12 cellular contexts compared by ENCODE assay signal in genomic region chrX:34972206-34972605, GRCh38. TPM values are rescaled to one million over a fixed set of nuclear protein-coding genes. Genes with fewer than 3 reads are reported as not detected.
"Had no signal": no experiment of that assay in that cellular context is flagged by ENCODE, and none has a peak within 500 bp of the region (broad histone marks: within the 10 kb centered on the region; RNA-seq: fewer than 3 reads in every experiment).

No MANE protein-coding gene starts in this region.

- H3K4me3 Mint-ChIP-seq: HFFc6, IgD-negative memory B cell had no signal

- H3K36me3 Mint-ChIP-seq: IgD-negative memory B cell had no signal

- H3K9me3 Mint-ChIP-seq: HFFc6 had no signal

- H3K27me3 Mint-ChIP-seq: IgD-negative memory B cell had no signal

- H3K4me3 ChIP-seq: GM23248, HAP-1 had no signal

- H3K9ac ChIP-seq: GM23248 had no signal

- H3K4me1 Mint-ChIP-seq: IgD-negative memory B cell had no signal

- H3K9me3 ChIP-seq: HAP-1 had no signal

- H3K27ac ChIP-seq: GM23248, HL-60 had no signal

- FAIRE-seq: HepG2 had no signal

- H3K27ac Mint-ChIP-seq: HFFc6, IgD-negative memory B cell had no signal

- DNase-seq: GM23248, GOT3, H7, HFFc6, KBM-7 had no signal

- H2AFZ ChIP-seq: GM23248 had no signal

- H3K4me1 ChIP-seq: HAP-1 had no signal

- H3K36me3 ChIP-seq: HAP-1 had no signal

- ATAC-seq: HCT116, HepG2 had no signal

RNA-seq across cellular contexts. Expression of gene FAM47B, which starts 29.6 kb away (rescaled TPM):
- total RNA-seq: GM23248, H4, H7, HepG2, HFFc6, HT1080 had no signal
- polyA plus RNA-seq: GM23248, HepG2, IgD-negative memory B cell had no signal
